In the genomic region with DNA sequence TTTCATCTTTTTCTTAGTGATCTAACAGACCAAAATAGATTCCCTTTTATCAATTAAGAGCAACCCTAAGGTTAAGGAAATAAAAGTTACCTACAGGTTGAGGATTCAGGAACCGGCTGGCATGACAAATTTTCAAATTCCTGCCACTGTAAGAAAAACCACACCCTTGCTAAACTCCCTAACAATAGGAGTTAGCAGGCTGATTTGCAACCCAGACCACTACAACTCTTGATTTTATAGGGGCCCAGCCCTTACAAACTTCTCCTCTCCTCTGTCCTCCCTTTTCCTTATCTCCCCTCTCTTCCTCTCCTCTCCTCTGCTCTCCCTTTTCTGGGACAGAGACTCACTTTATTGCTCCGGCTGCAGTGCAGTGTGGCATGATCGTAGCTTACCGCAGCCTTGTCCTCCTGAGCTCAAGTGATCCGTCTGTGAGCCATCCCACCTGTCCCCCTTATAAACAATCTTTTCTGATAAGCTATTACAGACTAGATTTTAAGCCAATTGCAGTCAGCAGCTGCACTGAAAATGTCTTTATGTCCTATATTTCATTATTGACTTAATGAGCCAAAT, we compare ENCODE assay signal across 19 cellular contexts.
DNase-seq lines count a peak whose midpoint lies in the region; ATAC-seq and TF ChIP-seq lines count a peak whose summit lies in the region.
"Had no signal": no experiment of that assay in that cellular context is flagged by ENCODE, and none has a peak within 500 bp of the region (broad histone marks: within the 10 kb centered on the region; RNA-seq: fewer than 3 reads in every experiment).

No MANE protein-coding gene starts in this region.

- H3K9ac ChIP-seq in iPS-20b (ENCODE audit: low read depth, low read length): 0 out of 2 replicates have a peak overlapping the region, but pooled peaks have one; percentile 15
- H3K9ac ChIP-seq: BLaER1, GM23248 had no signal

- no peaks in the 10 kb centered on the region for H3K9me3 ChIP-seq in iPS-20b (ENCODE audit: insufficient read depth, low read depth, low read length)
- H3K9me3 ChIP-seq: BLaER1 had no signal

- peaks cover 11% of the 10 kb centered on the region; the same call in 1 of the 2 replicates for H3K4me1 ChIP-seq in iPS-20b (ENCODE audit: insufficient read depth, low read length)
- H3K4me1 ChIP-seq: BLaER1 had no signal

- H3K27ac ChIP-seq in iPS-20b (ENCODE audit: low read length): no peak overlapping the region
- H3K27ac ChIP-seq: BLaER1, GM23248 had no signal

- H3K4me1 Mint-ChIP-seq in WTC11: peaks cover 15% of the 10 kb centered on the region
- H3K4me1 Mint-ChIP-seq: CD14-positive monocyte; CD4-positive, alpha-beta memory T cell had no signal

- peak overlapping the region; percentile 71; the same call in 1 of the 2 replicates for H3K27ac Mint-ChIP-seq in WTC11
- H3K27ac Mint-ChIP-seq: CD14-positive monocyte, IgD-negative memory B cell had no signal

- POLR2A ChIA-PET in WTC11 (lab: Charles Lee): no interaction called here

- H3K4me3 Mint-ChIP-seq in WTC11: no peak overlapping the region
- H3K4me3 Mint-ChIP-seq: CD14-positive monocyte; CD4-positive, alpha-beta memory T cell; IgD-negative memory B cell had no signal

- H3K4me3 ChIP-seq in iPS-20b (ENCODE audit: low read length): no peak overlapping the region
- H3K4me3 ChIP-seq: BLaER1, GM12878, GM23248 had no signal

- ATAC-seq in WTC11: peak; percentile 68
- ATAC-seq: GM12878, HepG2 had no signal

- H3K9me3 Mint-ChIP-seq in WTC11: no peaks in the 10 kb centered on the region
- H3K9me3 Mint-ChIP-seq: CD14-positive monocyte had no signal

- no peak for TF ChIP-seq CTCF in WTC11 (IDR thresholded peaks at IDR 0.05)

- H3K36me3 ChIP-seq in iPS-20b (ENCODE audit: insufficient read depth, low read depth, low read length): no peaks in the 10 kb centered on the region
- H3K36me3 ChIP-seq: BLaER1 had no signal

- DNase-seq in NCI-H82 (lab: John Stamatoyannopoulos, UW): peak; percentile 41
- no peak for DNase-seq in NCI-H82 treated with DMSO at 0.1 percent for 48 hours (lab: John Stamatoyannopoulos, UW; ENCODE audit: unreplicated experiment)
- DNase-seq in WTC11 (ENCODE audit: low spot score): no peak
- no peak for DNase-seq in SKM-1 treated with dmso at 0.1 percent for 144 hours (lab: John Stamatoyannopoulos, UW; ENCODE audit: unreplicated experiment)
- no peak for DNase-seq in NCI-H2196 (lab: John Stamatoyannopoulos, UW; ENCODE audit: unreplicated experiment)
- no peak for DNase-seq in RPMI8226
- DNase-seq: 8988T; CD4-positive, alpha-beta memory T cell; DMS53; DND-41; EL; GM23248; H7 had no signal

- H3K27me3 Mint-ChIP-seq in WTC11 (ENCODE audit: low read depth): no peaks in the 10 kb centered on the region
- H3K27me3 Mint-ChIP-seq: CD4-positive, alpha-beta memory T cell; IgD-negative memory B cell had no signal

- no peaks in the 10 kb centered on the region for H3K36me3 Mint-ChIP-seq in WTC11
- H3K36me3 Mint-ChIP-seq: CD14-positive monocyte, IgD-negative memory B cell had no signal

- no peaks in the 10 kb centered on the region for H3K27me3 ChIP-seq in iPS-20b (ENCODE audit: insufficient read depth, low read length)
- H3K27me3 ChIP-seq: BLaER1 had no signal

- CTCF ChIA-PET in WTC11 (lab: Charles Lee): interaction anchor here (1.8 kb wide), 1 partner anchor 460 kb away, joined by 5 read pairs; no protein-coding TSS in a partner anchor

TF ChIP-seq in WTC11, 78 proteins besides CTCF, POLR2A, EP300 and RAD21:
- TF ChIP-seq ESRRA (CRISPR knock-in tag; IDR thresholded peaks at IDR 0.05; ENCODE audit: borderline replicate concordance): no peak
- no peak for TF ChIP-seq SMAD3 (CRISPR knock-in tag; IDR thresholded peaks at IDR 0.05; ENCODE audit: borderline replicate concordance)
